ENCODE assay signal across 26 cellular contexts in the genomic region with DNA sequence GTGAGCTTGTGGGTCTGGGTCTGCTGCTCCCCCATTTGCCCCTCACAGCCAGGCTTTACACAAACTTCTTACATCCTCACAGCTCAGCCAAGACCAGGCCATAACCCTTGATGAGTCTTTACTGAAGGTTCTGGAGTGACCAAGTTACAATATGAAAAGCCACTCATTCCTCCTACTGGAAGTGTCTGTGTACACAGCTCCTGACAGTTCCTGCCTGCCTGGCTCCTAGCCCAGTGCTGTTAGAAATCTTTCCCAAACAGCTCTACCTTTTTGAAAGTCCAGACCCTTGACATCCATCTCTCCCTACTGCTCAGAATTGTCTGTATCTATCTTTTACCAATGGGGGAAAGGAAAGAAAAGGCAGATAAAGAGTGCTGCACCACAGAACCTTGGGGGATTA.
"Had no signal": no experiment of that assay in that cellular context is flagged by ENCODE, and none has a peak within 500 bp of the region (broad histone marks: within the 10 kb centered on the region; RNA-seq: fewer than 3 reads in every experiment).

No MANE protein-coding gene starts in this region.

- H3K27me3 ChIP-seq: ascending aorta, Peyer's patch had no signal

- H3K9me3 ChIP-seq: ascending aorta, Peyer's patch had no signal

- H3K36me3 ChIP-seq: ascending aorta, Peyer's patch had no signal

- H3K4me3 ChIP-seq: ascending aorta, coronary artery, Peyer's patch had no signal

- H3K27ac ChIP-seq: ascending aorta, coronary artery, Peyer's patch had no signal

- ATAC-seq: activated CD8-positive, alpha-beta T cell treated with anti-CD3 and anti-CD28 coated beads, Interleukin-2, amount 10 ng/mL, durations not matched to agents 7 days and 5 days; PC-3 had no signal

- H3K4me1 ChIP-seq: ascending aorta, Peyer's patch had no signal

- DNase-seq: activated CD4-positive, alpha-beta T cell treated with anti-CD3 and anti-CD28 coated beads, Interleukin-2, amount 10 ng/mL, durations not matched to agents 24 days and 14 days; activated CD4-positive, alpha-beta T cell treated with anti-CD3 and anti-CD28 coated beads, Interleukin-2, amount 50 U/mL, for 48 hours; activated CD8-positive, alpha-beta T cell treated with anti-CD3 and anti-CD28 coated beads, Interleukin-2, amount 10 ng/mL, durations not matched to agents 7 days and 5 days; activated gamma-delta T cell; activated naive CD4-positive, alpha-beta T cell treated with Interleukin-2 at 50 U/mL for 16 hours; activated naive CD8-positive, alpha-beta T cell treated with anti-CD3 and anti-CD28 coated beads, Interleukin-2, amount 10 ng/mL, durations not matched to agents 7 days and 5 days; activated T-cell treated with anti-CD3 and anti-CD28 coated beads, Interleukin-2, amount 50 U/mL, for 24 hours; amygdala; NCI-H1092 treated with DMSO at 0.1 percent for 48 hours; NCI-H1436; NCI-H1694; NCI-H1930; NCI-H2081 treated with DMSO at 0.1 percent for 48 hours; NCI-H345; NCI-H524 treated with DMSO at 0.1 percent for 48 hours; NCI-H82; NK-92 treated with Interleukin-12 subunit alpha and Interleukin-12 subunit beta, amount 100 ng/mL, for 24 hours; PC-3; Peyer's patch; RPMI8226; SW 1271; T-helper 1 cell; T-helper 2 cell; T-helper 9 cell had no signal
